Comparison of ENCODE assay signal across 2 cellular contexts in the genomic region with DNA sequence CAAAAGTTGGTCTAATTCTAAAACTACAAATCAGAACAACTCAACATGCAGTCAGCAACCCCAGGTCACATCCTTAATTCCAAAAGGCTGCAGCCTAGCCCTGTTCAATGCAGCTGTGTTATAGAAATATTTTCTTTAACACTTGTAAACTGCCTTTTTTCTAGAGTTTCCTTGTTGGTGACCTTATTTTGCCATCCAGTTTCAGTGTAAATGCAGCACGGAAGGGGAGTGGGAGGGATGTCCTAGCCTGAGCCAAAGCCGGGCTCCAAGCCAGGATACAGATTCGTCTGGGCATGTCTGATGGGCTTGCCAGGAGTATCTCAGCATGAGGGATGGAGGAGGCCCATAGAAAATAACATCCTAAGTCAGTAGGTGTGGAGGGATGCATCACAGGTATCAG.
TF ChIP-seq lines count a peak whose summit lies in the region.

No MANE protein-coding gene starts in this region.

TF ChIP-seq in A549, 52 proteins besides CTCF, POLR2A, EP300 and RAD21:
- TF ChIP-seq ESRRA (IDR thresholded peaks at IDR 0.05; ENCODE audit: borderline replicate concordance, low read length) (no peak), TFCP2L1 (CRISPR knock-in tag; IDR thresholded peaks at IDR 0.05) (no peak), RARB (CRISPR knock-in tag; IDR thresholded peaks at IDR 0.05) (no peak), HOXB13 (CRISPR knock-in tag; IDR thresholded peaks at IDR 0.05; ENCODE audit: low read depth) (no peak), HOXA7 (CRISPR knock-in tag; IDR thresholded peaks at IDR 0.05) (no peak), ZFP36 (IDR thresholded peaks at IDR 0.05; ENCODE audit: borderline replicate concordance, partially characterized antibody) (no peak), HEYL (CRISPR knock-in tag; IDR thresholded peaks at IDR 0.05) (no peak), CEBPB (IDR thresholded peaks at IDR 0.05) (no peak), RFX5 (IDR thresholded peaks at IDR 0.05) (no peak), EHMT2 (IDR thresholded peaks at IDR 0.05; ENCODE audit: low read depth) (no peak), SMC3 (IDR thresholded peaks at IDR 0.05) (no peak), PHF8 (IDR thresholded peaks at IDR 0.05; ENCODE audit: borderline replicate concordance, low read depth) (no peak), HOXB5 (CRISPR knock-in tag; IDR thresholded peaks at IDR 0.05) (no peak), POLR2AphosphoS2 (conservative IDR thresholded peaks at IDR 0.05; ENCODE audit: low read length) (no peak)
- TF ChIP-seq, protein P1, sequence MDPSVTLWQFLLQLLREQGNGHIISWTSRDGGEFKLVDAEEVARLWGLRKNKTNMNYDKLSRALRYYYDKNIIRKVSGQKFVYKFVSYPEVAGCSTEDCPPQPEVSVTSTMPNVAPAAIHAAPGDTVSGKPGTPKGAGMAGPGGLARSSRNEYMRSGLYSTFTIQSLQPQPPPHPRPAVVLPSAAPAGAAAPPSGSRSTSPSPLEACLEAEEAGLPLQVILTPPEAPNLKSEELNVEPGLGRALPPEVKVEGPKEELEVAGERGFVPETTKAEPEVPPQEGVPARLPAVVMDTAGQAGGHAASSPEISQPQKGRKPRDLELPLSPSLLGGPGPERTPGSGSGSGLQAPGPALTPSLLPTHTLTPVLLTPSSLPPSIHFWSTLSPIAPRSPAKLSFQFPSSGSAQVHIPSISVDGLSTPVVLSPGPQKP (IDR thresholded peaks at IDR 0.05; ENCODE audit: low read depth, low read length), result no peak
- TF ChIP-seq, protein P2, sequence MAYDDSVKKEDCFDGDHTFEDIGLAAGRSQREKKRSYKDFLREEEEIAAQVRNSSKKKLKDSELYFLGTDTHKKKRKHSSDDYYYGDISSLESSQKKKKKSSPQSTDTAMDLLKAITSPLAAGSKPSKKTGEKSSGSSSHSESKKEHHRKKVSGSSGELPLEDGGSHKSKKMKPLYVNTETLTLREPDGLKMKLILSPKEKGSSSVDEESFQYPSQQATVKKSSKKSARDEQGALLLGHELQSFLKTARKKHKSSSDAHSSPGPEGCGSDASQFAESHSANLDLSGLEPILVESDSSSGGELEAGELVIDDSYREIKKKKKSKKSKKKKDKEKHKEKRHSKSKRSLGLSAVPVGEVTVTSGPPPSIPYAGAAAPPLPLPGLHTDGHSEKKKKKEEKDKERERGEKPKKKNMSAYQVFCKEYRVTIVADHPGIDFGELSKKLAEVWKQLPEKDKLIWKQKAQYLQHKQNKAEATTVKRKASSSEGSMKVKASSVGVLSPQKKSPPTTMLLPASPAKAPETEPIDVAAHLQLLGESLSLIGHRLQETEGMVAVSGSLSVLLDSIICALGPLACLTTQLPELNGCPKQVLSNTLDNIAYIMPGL (CRISPR knock-in tag; IDR thresholded peaks at IDR 0.05; ENCODE audit: borderline replicate concordance), result no peak
- TF ChIP-seq, protein P3, sequence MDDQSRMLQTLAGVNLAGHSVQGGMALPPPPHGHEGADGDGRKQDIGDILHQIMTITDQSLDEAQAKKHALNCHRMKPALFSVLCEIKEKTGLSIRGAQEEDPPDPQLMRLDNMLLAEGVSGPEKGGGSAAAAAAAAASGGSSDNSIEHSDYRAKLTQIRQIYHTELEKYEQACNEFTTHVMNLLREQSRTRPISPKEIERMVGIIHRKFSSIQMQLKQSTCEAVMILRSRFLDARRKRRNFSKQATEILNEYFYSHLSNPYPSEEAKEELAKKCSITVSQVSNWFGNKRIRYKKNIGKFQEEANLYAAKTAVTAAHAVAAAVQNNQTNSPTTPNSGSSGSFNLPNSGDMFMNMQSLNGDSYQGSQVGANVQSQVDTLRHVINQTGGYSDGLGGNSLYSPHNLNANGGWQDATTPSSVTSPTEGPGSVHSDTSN (IDR thresholded peaks at IDR 0.05), result no peak

TF ChIP-seq in HepG2, 621 proteins besides CTCF, POLR2A, EP300 and RAD21:
- TF ChIP-seq ZFX (CRISPR knock-in tag; IDR thresholded peaks at IDR 0.05; ENCODE audit: low read depth) (no peak), NCOR1 (IDR thresholded peaks at IDR 0.05; ENCODE audit: borderline replicate concordance, low read length) (no peak), SP5 (CRISPR knock-in tag; IDR thresholded peaks at IDR 0.05; ENCODE audit: borderline replicate concordance, low read depth) (no peak), GZF1 (CRISPR knock-in tag; IDR thresholded peaks at IDR 0.05) (no peak), ZNF781 (CRISPR knock-in tag; IDR thresholded peaks at IDR 0.05; ENCODE audit: borderline replicate concordance, not compliant biosample characterization) (no peak), MBD4 (IDR thresholded peaks at IDR 0.05; ENCODE audit: borderline replicate concordance, low read length) (no peak), PHF20 (CRISPR knock-in tag; IDR thresholded peaks at IDR 0.05) (no peak), ZNF605 (CRISPR knock-in tag; IDR thresholded peaks at IDR 0.05) (no peak), TAF1 (CRISPR knock-in tag; IDR thresholded peaks at IDR 0.05) (no peak), ZNF263 (CRISPR knock-in tag; IDR thresholded peaks at IDR 0.05) (no peak)
- TF ChIP-seq, protein P4, sequence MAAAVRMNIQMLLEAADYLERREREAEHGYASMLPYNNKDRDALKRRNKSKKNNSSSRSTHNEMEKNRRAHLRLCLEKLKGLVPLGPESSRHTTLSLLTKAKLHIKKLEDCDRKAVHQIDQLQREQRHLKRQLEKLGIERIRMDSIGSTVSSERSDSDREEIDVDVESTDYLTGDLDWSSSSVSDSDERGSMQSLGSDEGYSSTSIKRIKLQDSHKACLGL (CRISPR knock-in tag; IDR thresholded peaks at IDR 0.05), result no peak
- TF ChIP-seq, protein P5, sequence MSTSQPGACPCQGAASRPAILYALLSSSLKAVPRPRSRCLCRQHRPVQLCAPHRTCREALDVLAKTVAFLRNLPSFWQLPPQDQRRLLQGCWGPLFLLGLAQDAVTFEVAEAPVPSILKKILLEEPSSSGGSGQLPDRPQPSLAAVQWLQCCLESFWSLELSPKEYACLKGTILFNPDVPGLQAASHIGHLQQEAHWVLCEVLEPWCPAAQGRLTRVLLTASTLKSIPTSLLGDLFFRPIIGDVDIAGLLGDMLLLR (CRISPR knock-in tag; IDR thresholded peaks at IDR 0.05), result no peak
- TF ChIP-seq, protein P6, sequence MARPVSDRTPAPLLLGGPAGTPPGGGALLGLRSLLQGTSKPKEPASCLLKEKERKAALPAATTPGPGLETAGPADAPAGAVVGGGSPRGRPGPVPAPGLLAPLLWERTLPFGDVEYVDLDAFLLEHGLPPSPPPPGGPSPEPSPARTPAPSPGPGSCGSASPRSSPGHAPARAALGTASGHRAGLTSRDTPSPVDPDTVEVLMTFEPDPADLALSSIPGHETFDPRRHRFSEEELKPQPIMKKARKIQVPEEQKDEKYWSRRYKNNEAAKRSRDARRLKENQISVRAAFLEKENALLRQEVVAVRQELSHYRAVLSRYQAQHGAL (CRISPR knock-in tag; IDR thresholded peaks at IDR 0.05; ENCODE audit: not compliant biosample characterization), result no peak
- TF ChIP-seq, protein P7, sequence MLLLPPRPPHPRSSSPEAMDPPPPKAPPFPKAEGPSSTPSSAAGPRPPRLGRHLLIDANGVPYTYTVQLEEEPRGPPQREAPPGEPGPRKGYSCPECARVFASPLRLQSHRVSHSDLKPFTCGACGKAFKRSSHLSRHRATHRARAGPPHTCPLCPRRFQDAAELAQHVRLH (CRISPR knock-in tag; IDR thresholded peaks at IDR 0.05; ENCODE audit: borderline replicate concordance, low read depth), result no peak
- TF ChIP-seq, protein P8, sequence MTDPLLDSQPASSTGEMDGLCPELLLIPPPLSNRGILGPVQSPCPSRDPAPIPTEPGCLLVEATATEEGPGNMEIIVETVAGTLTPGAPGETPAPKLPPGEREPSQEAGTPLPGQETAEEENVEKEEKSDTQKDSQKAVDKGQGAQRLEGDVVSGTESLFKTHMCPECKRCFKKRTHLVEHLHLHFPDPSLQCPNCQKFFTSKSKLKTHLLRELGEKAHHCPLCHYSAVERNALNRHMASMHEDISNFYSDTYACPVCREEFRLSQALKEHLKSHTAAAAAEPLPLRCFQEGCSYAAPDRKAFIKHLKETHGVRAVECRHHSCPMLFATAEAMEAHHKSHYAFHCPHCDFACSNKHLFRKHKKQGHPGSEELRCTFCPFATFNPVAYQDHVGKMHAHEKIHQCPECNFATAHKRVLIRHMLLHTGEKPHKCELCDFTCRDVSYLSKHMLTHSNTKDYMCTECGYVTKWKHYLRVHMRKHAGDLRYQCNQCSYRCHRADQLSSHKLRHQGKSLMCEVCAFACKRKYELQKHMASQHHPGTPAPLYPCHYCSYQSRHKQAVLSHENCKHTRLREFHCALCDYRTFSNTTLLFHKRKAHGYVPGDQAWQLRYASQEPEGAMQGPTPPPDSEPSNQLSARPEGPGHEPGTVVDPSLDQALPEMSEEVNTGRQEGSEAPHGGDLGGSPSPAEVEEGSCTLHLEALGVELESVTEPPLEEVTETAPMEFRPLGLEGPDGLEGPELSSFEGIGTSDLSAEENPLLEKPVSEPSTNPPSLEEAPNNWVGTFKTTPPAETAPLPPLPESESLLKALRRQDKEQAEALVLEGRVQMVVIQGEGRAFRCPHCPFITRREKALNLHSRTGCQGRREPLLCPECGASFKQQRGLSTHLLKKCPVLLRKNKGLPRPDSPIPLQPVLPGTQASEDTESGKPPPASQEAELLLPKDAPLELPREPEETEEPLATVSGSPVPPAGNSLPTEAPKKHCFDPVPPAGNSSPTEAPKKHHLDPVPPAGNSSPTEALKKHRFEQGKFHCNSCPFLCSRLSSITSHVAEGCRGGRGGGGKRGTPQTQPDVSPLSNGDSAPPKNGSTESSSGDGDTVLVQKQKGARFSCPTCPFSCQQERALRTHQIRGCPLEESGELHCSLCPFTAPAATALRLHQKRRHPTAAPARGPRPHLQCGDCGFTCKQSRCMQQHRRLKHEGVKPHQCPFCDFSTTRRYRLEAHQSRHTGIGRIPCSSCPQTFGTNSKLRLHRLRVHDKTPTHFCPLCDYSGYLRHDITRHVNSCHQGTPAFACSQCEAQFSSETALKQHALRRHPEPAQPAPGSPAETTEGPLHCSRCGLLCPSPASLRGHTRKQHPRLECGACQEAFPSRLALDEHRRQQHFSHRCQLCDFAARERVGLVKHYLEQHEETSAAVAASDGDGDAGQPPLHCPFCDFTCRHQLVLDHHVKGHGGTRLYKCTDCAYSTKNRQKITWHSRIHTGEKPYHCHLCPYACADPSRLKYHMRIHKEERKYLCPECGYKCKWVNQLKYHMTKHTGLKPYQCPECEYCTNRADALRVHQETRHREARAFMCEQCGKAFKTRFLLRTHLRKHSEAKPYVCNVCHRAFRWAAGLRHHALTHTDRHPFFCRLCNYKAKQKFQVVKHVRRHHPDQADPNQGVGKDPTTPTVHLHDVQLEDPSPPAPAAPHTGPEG (CRISPR knock-in tag; IDR thresholded peaks at IDR 0.05), result no peak
